Comparison of ENCODE assay signal across 8 cellular contexts in the genomic region with DNA sequence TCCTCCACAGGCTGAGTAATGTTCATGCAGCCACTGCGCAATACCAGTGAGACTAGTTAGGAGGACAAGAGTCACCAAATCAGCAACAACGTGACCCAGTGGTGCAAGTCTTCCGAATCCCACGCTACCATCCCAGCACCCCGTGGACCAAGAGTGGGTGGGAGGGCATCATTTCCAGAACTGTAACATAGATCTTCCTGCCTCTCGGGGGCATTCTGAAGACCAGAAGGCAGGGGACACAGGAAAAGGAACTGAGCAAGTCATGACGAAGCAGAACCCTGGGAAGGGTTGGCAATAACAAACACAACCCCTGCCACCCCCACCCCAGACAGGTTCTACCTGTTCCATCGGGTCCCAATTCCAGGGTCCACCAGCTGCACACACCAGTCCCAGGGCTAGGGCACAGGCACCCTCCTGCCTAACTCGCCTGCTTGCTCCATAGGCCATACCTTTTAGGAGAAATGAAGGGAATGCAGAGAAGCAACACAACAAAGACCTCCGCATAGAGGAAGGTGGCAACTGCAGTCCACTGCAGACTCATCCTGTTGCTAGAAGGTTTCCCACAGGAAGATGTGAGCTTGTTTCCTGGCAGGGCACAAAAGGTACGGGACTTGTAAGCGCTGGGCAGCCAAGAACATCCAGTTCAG. TPM values are rescaled to one million over a fixed set of nuclear protein-coding genes. Genes with fewer than 3 reads are reported as not detected.
DNase-seq lines count a peak whose midpoint lies in the region; ATAC-seq and TF ChIP-seq lines count a peak whose summit lies in the region.

No MANE protein-coding gene starts in this region.

- CTCF ChIA-PET in activated CD4-positive, alpha-beta T cell treated with anti-CD3 and anti-CD28 coated beads for 36 hours (lab: Charles Lee), result interaction anchor here (0.7 to 1.4 kb wide), 3 partner anchors 14 to 1076 kb away, joined by 3 to 4 read pairs (median 4); no protein-coding TSS in a partner anchor
- CTCF ChIA-PET in activated CD8-positive, alpha-beta T cell treated with anti-CD3 and anti-CD28 coated beads for 36 hours (lab: Charles Lee), result interaction anchor here (1.6 kb wide), 1 partner anchor 13 kb away, joined by 4 read pairs; no protein-coding TSS in a partner anchor

- no peak for DNase-seq in activated CD4-positive, alpha-beta T cell treated with anti-CD3 and anti-CD28 coated beads for 36 hours
- no peak for DNase-seq in activated CD4-positive, alpha-beta T cell treated with anti-CD3 and anti-CD28 coated beads, Interleukin-2, amount 50 U/mL, for 48 hours
- no peak for DNase-seq in activated CD8-positive, alpha-beta T cell treated with anti-CD3 and anti-CD28 coated beads for 36 hours
- DNase-seq in substantia nigra (lab: John Stamatoyannopoulos, UW) (no peak), activated gamma-delta T cell (lab: John Stamatoyannopoulos, UW) (no peak), hippocampal formation (lab: John Stamatoyannopoulos, UW) (no peak)

- POLR2A ChIA-PET in activated CD4-positive, alpha-beta T cell treated with anti-CD3 and anti-CD28 coated beads for 36 hours (lab: Charles Lee), result no interaction called here
- POLR2A ChIA-PET in activated CD8-positive, alpha-beta T cell treated with anti-CD3 and anti-CD28 coated beads for 36 hours (lab: Charles Lee), result interaction anchor here (0.8 kb wide), 1 partner anchor 14 kb away, joined by 3 read pairs; no protein-coding TSS in a partner anchor

- TF ChIP-seq CTCF in activated CD8-positive, alpha-beta T cell treated with anti-CD3 and anti-CD28 coated beads for 36 hours (IDR thresholded peaks at IDR 0.05), result no peak

- peak overlapping the region; percentile 65 for H3K4me3 ChIP-seq in iPS-11a (ENCODE audit: low read depth, low read length)

- no peaks in the 10 kb centered on the region for H3K9me3 Mint-ChIP-seq in activated CD4-positive, alpha-beta T cell treated with anti-CD3 and anti-CD28 coated beads for 36 hours (ENCODE audit: low read depth)
- no peaks in the 10 kb centered on the region for H3K9me3 Mint-ChIP-seq in activated CD8-positive, alpha-beta T cell treated with anti-CD3 and anti-CD28 coated beads for 36 hours

- no peaks in the 10 kb centered on the region for H3K27me3 Mint-ChIP-seq in activated CD4-positive, alpha-beta T cell treated with anti-CD3 and anti-CD28 coated beads for 36 hours
- no peaks in the 10 kb centered on the region for H3K27me3 Mint-ChIP-seq in activated CD8-positive, alpha-beta T cell treated with anti-CD3 and anti-CD28 coated beads for 36 hours

- peaks cover 24% of the 10 kb centered on the region for H3K4me1 Mint-ChIP-seq in activated CD4-positive, alpha-beta T cell treated with anti-CD3 and anti-CD28 coated beads for 36 hours
- peaks cover 25% of the 10 kb centered on the region for H3K4me1 Mint-ChIP-seq in activated CD8-positive, alpha-beta T cell treated with anti-CD3 and anti-CD28 coated beads for 36 hours (ENCODE audit: low read depth)

- ATAC-seq in activated CD4-positive, alpha-beta T cell treated with anti-CD3 and anti-CD28 coated beads for 36 hours, result no peak
- ATAC-seq in activated CD8-positive, alpha-beta T cell treated with anti-CD3 and anti-CD28 coated beads for 36 hours, result no peak
- no peak for ATAC-seq in HG02678 (IDR thresholded peaks at IDR 0.05; ENCODE audit: unreplicated experiment)

- intact Hi-C loops in activated CD4-positive, alpha-beta T cell treated with anti-CD3 and anti-CD28 coated beads for 36 hours (cut with DNase I, micrococcal nuclease), result loop anchor here (5.0 to 10.0 kb wide), 4 partner anchors 251 to 762 kb away; a partner anchor contains a TSS
- intact Hi-C loops in activated CD8-positive, alpha-beta T cell treated with anti-CD3 and anti-CD28 coated beads for 36 hours (cut with micrococcal nuclease), result no loop called here

- peak overlapping the region; percentile 89 for H3K4me3 Mint-ChIP-seq in activated CD4-positive, alpha-beta T cell treated with anti-CD3 and anti-CD28 coated beads for 36 hours
- H3K4me3 Mint-ChIP-seq in activated CD8-positive, alpha-beta T cell treated with anti-CD3 and anti-CD28 coated beads for 36 hours, result peak overlapping the region; percentile 89

- peaks cover 25% of the 10 kb centered on the region for H3K36me3 Mint-ChIP-seq in activated CD4-positive, alpha-beta T cell treated with anti-CD3 and anti-CD28 coated beads for 36 hours (ENCODE audit: low read depth)
- peaks cover 26% of the 10 kb centered on the region for H3K36me3 Mint-ChIP-seq in activated CD8-positive, alpha-beta T cell treated with anti-CD3 and anti-CD28 coated beads for 36 hours (ENCODE audit: low read depth)

- H3K27ac ChIP-seq in substantia nigra (ENCODE audit: low read depth, low read length, poor library complexity, severe bottlenecking), result peak overlapping the region; percentile 66

- peak overlapping the region; percentile 87 for H3K27ac Mint-ChIP-seq in activated CD4-positive, alpha-beta T cell treated with anti-CD3 and anti-CD28 coated beads for 36 hours
- H3K27ac Mint-ChIP-seq in activated CD8-positive, alpha-beta T cell treated with anti-CD3 and anti-CD28 coated beads for 36 hours, result peak overlapping the region; percentile 88

RNA-seq across cellular contexts. Expression of a gene that starts 1.4 kb away (rescaled TPM):
- total RNA-seq in activated CD4-positive, alpha-beta T cell treated with anti-CD3 and anti-CD28 coated beads for 36 hours, result 100 to 1,000 TPM in 1 of 2 experiments, 10 to 100 TPM in 1; 78.0 to 106 TPM
- total RNA-seq in activated CD8-positive, alpha-beta T cell treated with anti-CD3 and anti-CD28 coated beads for 36 hours, result 100 to 1,000 TPM in 1 of 2 experiments, 10 to 100 TPM in 1; 97.6 to 102 TPM

RNA-seq across cellular contexts. Expression of a gene that starts 1.8 kb away (rescaled TPM):
- 1 to 10 TPM; 4.5 to 4.8 TPM for total RNA-seq in activated CD4-positive, alpha-beta T cell treated with anti-CD3 and anti-CD28 coated beads for 36 hours
- 1 to 10 TPM; 3.9 to 4.4 TPM for total RNA-seq in activated CD8-positive, alpha-beta T cell treated with anti-CD3 and anti-CD28 coated beads for 36 hours

RNA-seq across cellular contexts. Expression of a gene that starts 35.1 kb away (rescaled TPM):
- total RNA-seq in activated CD4-positive, alpha-beta T cell treated with anti-CD3 and anti-CD28 coated beads for 36 hours, result under 1 TPM; 0.39 to 0.58 TPM
- total RNA-seq in activated CD8-positive, alpha-beta T cell treated with anti-CD3 and anti-CD28 coated beads for 36 hours, result 1 to 10 TPM; 2.5 to 2.7 TPM

RNA-seq across cellular contexts. Expression of a gene that starts 41.2 kb away (rescaled TPM):
- 1 to 10 TPM; 1.6 to 2.4 TPM for total RNA-seq in activated CD4-positive, alpha-beta T cell treated with anti-CD3 and anti-CD28 coated beads for 36 hours
- 1 to 10 TPM; 7.7 to 8.2 TPM for total RNA-seq in activated CD8-positive, alpha-beta T cell treated with anti-CD3 and anti-CD28 coated beads for 36 hours

RNA-seq across cellular contexts. Expression of a gene that starts 49.2 kb away (rescaled TPM):
- total RNA-seq in activated CD4-positive, alpha-beta T cell treated with anti-CD3 and anti-CD28 coated beads for 36 hours, result under 1 TPM; 0.30 to 0.71 TPM
- total RNA-seq in activated CD8-positive, alpha-beta T cell treated with anti-CD3 and anti-CD28 coated beads for 36 hours, result 1 to 10 TPM in 1 of 2 experiments, under 1 TPM in 1; 0.70 to 1.1 TPM
